23 cellular contexts compared by ENCODE assay signal in genomic region chr5:157977957-157978505, GRCh38.
DNase-seq lines count a peak whose midpoint lies in the region; ATAC-seq and TF ChIP-seq lines count a peak whose summit lies in the region.
"Had no signal": no experiment of that assay in that cellular context is flagged by ENCODE, and none has a peak within 500 bp of the region (broad histone marks: within the 10 kb centered on the region; RNA-seq: fewer than 3 reads in every experiment).

No MANE protein-coding gene starts in this region.

- TF ChIP-seq CTCF in heart right ventricle (IDR thresholded peaks at IDR 0.05), result no peak

- no peaks in the 10 kb centered on the region for H3K9me3 ChIP-seq in heart right ventricle
- H3K9me3 ChIP-seq: gastrocnemius medialis, lower lobe of right lung, testis had no signal

- WGBS in heart right ventricle, 2 donors, result 65 to 67% methylated on average over 3 of the region's 3 CpGs

- H3K36me3 ChIP-seq in heart right ventricle, result no peaks in the 10 kb centered on the region
- H3K36me3 ChIP-seq: gastrocnemius medialis, lower lobe of right lung had no signal

- peak in 6 of 8 donors; percentile 33 to 98 (median 81) for ATAC-seq in heart right ventricle
- no peak for ATAC-seq in GM18867 (IDR thresholded peaks at IDR 0.05; ENCODE audit: unreplicated experiment)
- ATAC-seq: activated CD8-positive, alpha-beta T cell treated with anti-CD3 and anti-CD28 coated beads for 36 hours; activated naive CD4-positive, alpha-beta T cell treated with anti-CD3 and anti-CD28 coated beads, Interleukin-2, amount 50 U/mL, for 72 hours; activated T-helper 17 cell treated with anti-CD3 and anti-CD28 coated beads, Interleukin-2, amount 50 U/mL, for 72 hours; gastrocnemius medialis; lower lobe of right lung; stimulated activated naive CD8-positive, alpha-beta T cell treated with anti-CD3 and anti-CD28 coated beads, Interleukin-15, Interleukin-2, amounts not matched to agents 100 U/mL and 50 U/mL, for 24 hours had no signal

- H3K27ac ChIP-seq in heart right ventricle, result peak overlapping the region in 1 of 10 donors; percentile 37
- H3K27ac ChIP-seq: 22Rv1, C4-2B, gastrocnemius medialis, lower lobe of right lung, testis had no signal

- DNase-seq in DMS53 (lab: John Stamatoyannopoulos, UW) (peak; percentile 45), DMS53 treated with DMSO at 0.1 percent for 48 hours (lab: John Stamatoyannopoulos, UW; ENCODE audit: unreplicated experiment) (no peak), M059J (ENCODE audit: low read depth) (peak; percentile 37), heart right ventricle (peak; percentile 20 to 41), myocyte (ENCODE audit: low read depth) (peak; percentile 21), hippocampal formation (lab: John Stamatoyannopoulos, UW) (no peak), T-helper 9 cell (no peak)
- DNase-seq: activated CD4-positive, CD25-positive, alpha-beta regulatory T cell treated with anti-CD3 and anti-CD28 coated beads, Interleukin-2, amount 50 U/mL, for 72 hours; activated CD8-positive, alpha-beta T cell treated with anti-CD3 and anti-CD28 coated beads for 36 hours; anterior cingulate cortex; dermis blood vessel endothelial cell; gastrocnemius medialis; KG1; lower lobe of right lung; NCI-H187 treated with DMSO at 0.1 percent for 48 hours; NCI-H774; stimulated activated naive CD8-positive, alpha-beta T cell treated with anti-CD3 and anti-CD28 coated beads, Interleukin-15, Interleukin-2, amounts not matched to agents 100 U/mL and 50 U/mL, for 24 hours; testis had no signal

- H3K27me3 ChIP-seq in heart right ventricle, result no peaks in the 10 kb centered on the region
- H3K27me3 ChIP-seq: gastrocnemius medialis, testis had no signal

- peaks cover 0 to 6% (median 0%) of the 10 kb centered on the region in 9 donors for H3K4me1 ChIP-seq in heart right ventricle
- H3K4me1 ChIP-seq: gastrocnemius medialis, lower lobe of right lung, testis had no signal

- no peak overlapping the region for H3K4me3 ChIP-seq in heart right ventricle
- H3K4me3 ChIP-seq: gastrocnemius medialis, lower lobe of right lung, testis had no signal

- intact Hi-C loops in heart right ventricle (cut with DNase I), result no loop called here

Comparison
In these comparisons a context has a peak if more than half of its experiments do, and no peak if none do; other contexts are left out.
1. DNase-seq: peak in DMS53 (single experiment), M059J (single experiment), heart right ventricle (2 of 2) and myocyte (single experiment); none in DMS53 treated with DMSO at 0.1 percent for 48 hours (single experiment), hippocampal formation (0 of 2) and T-helper 9 cell (single experiment).